In genomic region chr17:64808178-64808977, GRCh38 we compare ENCODE assay signal across 8 cellular contexts.
A peak's percentile ranks its signal among the peaks of the same experiment; 100 is the strongest.
DNase-seq lines count a peak whose midpoint lies in the region; ATAC-seq and TF ChIP-seq lines count a peak whose summit lies in the region.
"Not testable (repeated sequence)": the region's sequence is repeated elsewhere in the genome, so short reads cannot be mapped to it uniquely, and the experiment has no call there.

No MANE protein-coding gene starts in this region.

- not testable (repeated sequence) for H3F3A ChIP-seq in OCI-LY1 (ENCODE audit: insufficient read depth, low read length)

- H3K9me3 ChIP-seq in OCI-LY1 (ENCODE audit: low read length); esophagus (ENCODE audit: control insufficient read depth in 2 of 2, insufficient read depth in 1 of 2, low read depth in 1 of 2, low read length in 1 of 2): not testable (repeated sequence)

- peak overlapping the region; percentile 81 for H3K27ac ChIP-seq in OCI-LY1 (ENCODE audit: low read depth, low read length, poor library complexity, severe bottlenecking)
- peak overlapping the region; percentile 57 to 90 for H3K27ac ChIP-seq in esophagus (ENCODE audit: low read depth in 2 of 2, low read length in 1 of 2)

- not testable (repeated sequence) for H3K36me3 ChIP-seq in OCI-LY1 (ENCODE audit: insufficient read depth, low read length); esophagus (ENCODE audit: control insufficient read depth in 2 of 2, insufficient read depth in 2 of 2, low read length in 1 of 2)

- H3K4me3 ChIP-seq in OCI-LY1 (ENCODE audit: low read depth, low read length, poor library complexity, severe bottlenecking); esophagus (ENCODE audit: low read depth in 1 of 2, low read length in 2 of 2): not testable (repeated sequence)

- peak; percentile 43 for DNase-seq in GM03348 (ENCODE audit: low spot score)
- peak; percentile 16 for DNase-seq in HS-5 (ENCODE audit: low read depth)
- peak; percentile 22 for DNase-seq in activated T-cell treated with anti-CD3 and anti-CD28 coated beads for 1 hour (ENCODE audit: low read depth)
- DNase-seq in omental fat pad (ENCODE audit: low spot score), result not testable (repeated sequence)
- peak; percentile 35 for DNase-seq in stromal cell of bone marrow (ENCODE audit: low read depth)

- 47 to 58% methylated on average over 6 to 9 of the region's 9 CpGs for WGBS in esophagus, 2 donors

- H3K79me2 ChIP-seq in OCI-LY1 (ENCODE audit: insufficient read depth, low read length), result not testable (repeated sequence)

- ATAC-seq in GM21825 (IDR thresholded peaks at IDR 0.05; ENCODE audit: unreplicated experiment) (peak; percentile 83), omental fat pad (ENCODE audit: low FRiP score) (peak; percentile 42)

- H3K4me1 ChIP-seq in OCI-LY1 (ENCODE audit: insufficient read depth, low read length, severe bottlenecking), result peaks cover 28% of the 10 kb centered on the region
- not testable (repeated sequence) for H3K4me1 ChIP-seq in esophagus (ENCODE audit: control insufficient read depth in 2 of 2, insufficient read depth in 2 of 2, low read length in 1 of 2)

- not testable (repeated sequence) for H3K9me2 ChIP-seq in OCI-LY1 (ENCODE audit: low read depth, low read length)

- not testable (repeated sequence) for H3K27me3 ChIP-seq in OCI-LY1 (ENCODE audit: insufficient read depth, low read length); esophagus (ENCODE audit: control insufficient read depth in 1 of 2, insufficient read depth in 2 of 2, low read length in 2 of 2)

- TF ChIP-seq CTCF in OCI-LY1 (IDR thresholded peaks at IDR 0.05; ENCODE audit: low read length); omental fat pad (IDR thresholded peaks at IDR 0.05): not testable (repeated sequence)

- H2AFZ ChIP-seq in OCI-LY1 (ENCODE audit: low read length), result not testable (repeated sequence)

- H4K20me1 ChIP-seq in OCI-LY1 (ENCODE audit: insufficient read depth, low read length), result not testable (repeated sequence)

- H3K4me2 ChIP-seq in OCI-LY1 (ENCODE audit: low read length), result peak overlapping the region; percentile 46; the same call in 1 of the 2 replicates

- peak overlapping the region; percentile 21; the same call in 1 of the 2 replicates for H3K9ac ChIP-seq in OCI-LY1 (ENCODE audit: low read length)
